ENCODE assay signal across 2 cellular contexts in genomic region chr2:9744256-9745004, GRCh38.
TF ChIP-seq lines count a peak whose summit lies in the region.

No MANE protein-coding gene starts in this region.

TF ChIP-seq in HCT116, 20 proteins besides CTCF, POLR2A, EP300 and RAD21 (continued from another document):
- TF ChIP-seq POLR2AphosphoS5 (IDR thresholded peaks at IDR 0.05; ENCODE audit: low read depth, low read length) (no peak), ZBTB33 (IDR thresholded peaks at IDR 0.05; ENCODE audit: extremely low read depth, insufficient replicate concordance, low read length) (no peak)
TF ChIP-seq in HCT116: peak in this region for 0.

TF ChIP-seq in K562, 482 proteins besides CTCF, POLR2A, EP300 and RAD21 (continued from another document):
- no peak for TF ChIP-seq THAP12 (CRISPR knock-in tag; IDR thresholded peaks at IDR 0.05)
